11 cellular contexts compared by ENCODE assay signal in the genomic region with DNA sequence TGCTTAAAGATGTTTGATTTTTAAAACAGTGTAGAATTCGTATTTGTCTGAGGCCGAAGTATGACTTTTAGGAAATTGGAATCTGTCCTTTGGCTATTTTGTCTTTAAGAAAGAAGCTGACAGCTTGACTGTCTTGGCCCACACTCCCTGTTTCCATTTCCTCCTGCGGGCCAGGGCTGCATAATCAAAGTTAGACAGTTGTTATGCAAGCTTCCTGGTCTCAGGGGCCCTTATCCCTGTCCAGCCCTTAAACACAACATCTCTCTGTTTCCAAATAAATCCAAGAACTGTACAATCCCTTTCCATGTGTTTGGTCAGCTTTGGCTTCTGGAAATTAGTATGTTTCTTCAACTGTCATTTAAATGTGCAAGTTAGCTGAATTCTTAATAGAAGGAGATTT. TPM values are rescaled to one million over a fixed set of nuclear protein-coding genes. Genes with fewer than 3 reads are reported as not detected.
DNase-seq lines count a peak whose midpoint lies in the region; ATAC-seq and TF ChIP-seq lines count a peak whose summit lies in the region.
"Had no signal": no experiment of that assay in that cellular context is flagged by ENCODE, and none has a peak within 500 bp of the region (broad histone marks: within the 10 kb centered on the region; RNA-seq: fewer than 3 reads in every experiment).

No MANE protein-coding gene starts in this region.

- H3K36me3 ChIP-seq in GM23248 (ENCODE audit: low read depth) (no peaks in the 10 kb centered on the region), body of pancreas (replicated peaks in 1 of 2; ENCODE audit: insufficient read depth in 1 of 2, low read depth in 2 of 2) (no peaks in the 10 kb centered on the region), rectal smooth muscle tissue (ENCODE audit: control insufficient read depth, insufficient read depth, low read length) (no peaks in the 10 kb centered on the region)

- H2AFZ ChIP-seq in GM23248 = peak overlapping the region; percentile 49

- H3K9me2 ChIP-seq in GM23248 (ENCODE audit: insufficient read depth) = no peaks in the 10 kb centered on the region

- H3F3A ChIP-seq in GM23248 (ENCODE audit: insufficient read depth) = 0 out of 2 replicates have a peak, but pooled peaks cover 4% of the 10 kb centered on the region

- DNase-seq in GM23248 (peak; percentile 62), body of pancreas (peak in 3 of 4 donors; percentile 25 to 44 (median 26)), hippocampal formation (lab: John Stamatoyannopoulos, UW) (peak; percentile 8 to 27), NCI-H82 treated with DMSO at 0.1 percent for 48 hours (lab: John Stamatoyannopoulos, UW; ENCODE audit: unreplicated experiment) (no peak)
- no peak for DNase-seq in activated T-helper 2 cell treated with anti-CD3 and anti-CD28 coated beads, Interferon-gamma antibody, Interleukin-2, Interleukin-4, amounts not matched to agents 10 μg/mL and 5 μg/mL and 100 μg/mL, durations not matched to agents 14 hours and 24 hours and 36 hours (ENCODE audit: low spot score)
- DNase-seq in activated naive CD8-positive, alpha-beta T cell treated with anti-CD3 and anti-CD28 coated beads for 36 hours = no peak
- DNase-seq in stimulated activated effector memory CD8-positive, alpha-beta T cell treated with anti-CD3 and anti-CD28 coated beads, Interleukin-12 subunit alpha, Interleukin-12 subunit beta, amount 100 ng/mL, for 72 hours (ENCODE audit: low spot score in 2 of 2) = no peak
- DNase-seq: NCI-H2107, SHP77 treated with DMSO at 0.1 percent for 48 hours had no signal

- TF ChIP-seq POLR2A in body of pancreas (IDR thresholded peaks at IDR 0.05) = no peak

- intact Hi-C loops in body of pancreas (cut with DNase I) = no loop called here
- intact Hi-C loops in activated T-helper 2 cell treated with anti-CD3 and anti-CD28 coated beads, Interferon-gamma antibody, Interleukin-2, Interleukin-4, amounts not matched to agents 10 μg/mL and 5 μg/mL and 100 μg/mL, durations not matched to agents 14 hours and 24 hours and 36 hours (cut with micrococcal nuclease) = no loop called here

- TF ChIP-seq CTCF in body of pancreas (IDR thresholded peaks at IDR 0.05) = no peak

- H3K79me2 ChIP-seq in GM23248 (ENCODE audit: insufficient read depth) = no peaks in the 10 kb centered on the region

- WGBS in GM23248 (ENCODE audit: low coverage in 1 of 2, low lambda C conversion rate in 2 of 2, missing lambda C conversion rate in 2 of 2), 2 experiments = 5 to 8% methylated on average over 3 of the region's 3 CpGs
- WGBS in body of pancreas, 2 donors = 43 to 61% methylated on average over 3 of the region's 3 CpGs

- no peaks in the 10 kb centered on the region for H3K27me3 Mint-ChIP-seq in activated T-helper 2 cell treated with anti-CD3 and anti-CD28 coated beads, Interferon-gamma antibody, Interleukin-2, Interleukin-4, amounts not matched to agents 10 μg/mL and 5 μg/mL and 100 μg/mL, durations not matched to agents 14 hours and 24 hours and 36 hours (ENCODE audit: low read depth)
- H3K27me3 Mint-ChIP-seq in activated naive CD8-positive, alpha-beta T cell treated with anti-CD3 and anti-CD28 coated beads for 36 hours = peaks cover 2% of the 10 kb centered on the region

- no peaks in the 10 kb centered on the region for H3K9me3 ChIP-seq in GM23248 (ENCODE audit: low read depth)
- no peaks in the 10 kb centered on the region for H3K9me3 ChIP-seq in body of pancreas

- H3K9ac ChIP-seq in GM23248 (no peak overlapping the region), rectal smooth muscle tissue (ENCODE audit: low read length) (no peak overlapping the region)

- H3K27me3 ChIP-seq in GM23248 (replicated peaks; ENCODE audit: insufficient read depth) = no peaks in the 10 kb centered on the region
- H3K27me3 ChIP-seq in body of pancreas = no peaks in the 10 kb centered on the region
- no peaks in the 10 kb centered on the region for H3K27me3 ChIP-seq in rectal smooth muscle tissue (ENCODE audit: control insufficient read depth, insufficient read depth, low read length)

- H3K27ac ChIP-seq in GM23248 (no peak overlapping the region), body of pancreas (no peak overlapping the region), rectal smooth muscle tissue (ENCODE audit: low read depth, low read length) (peak overlapping the region; percentile 66)

- no peaks in the 10 kb centered on the region for H4K20me1 ChIP-seq in GM23248 (ENCODE audit: insufficient read depth)

- H3K9me3 Mint-ChIP-seq in activated T-helper 2 cell treated with anti-CD3 and anti-CD28 coated beads, Interferon-gamma antibody, Interleukin-2, Interleukin-4, amounts not matched to agents 10 μg/mL and 5 μg/mL and 100 μg/mL, durations not matched to agents 14 hours and 24 hours and 36 hours = peaks cover 10% of the 10 kb centered on the region
- H3K9me3 Mint-ChIP-seq in activated naive CD8-positive, alpha-beta T cell treated with anti-CD3 and anti-CD28 coated beads for 36 hours = peaks cover 7% of the 10 kb centered on the region
- no peaks in the 10 kb centered on the region for H3K9me3 Mint-ChIP-seq in stimulated activated effector memory CD8-positive, alpha-beta T cell treated with anti-CD3 and anti-CD28 coated beads, Interleukin-12 subunit alpha, Interleukin-12 subunit beta, amount 100 ng/mL, for 72 hours

- no peaks in the 10 kb centered on the region for H3K36me3 Mint-ChIP-seq in activated T-helper 2 cell treated with anti-CD3 and anti-CD28 coated beads, Interferon-gamma antibody, Interleukin-2, Interleukin-4, amounts not matched to agents 10 μg/mL and 5 μg/mL and 100 μg/mL, durations not matched to agents 14 hours and 24 hours and 36 hours (ENCODE audit: low read depth)
- peaks cover 10% of the 10 kb centered on the region for H3K36me3 Mint-ChIP-seq in activated naive CD8-positive, alpha-beta T cell treated with anti-CD3 and anti-CD28 coated beads for 36 hours
- no peaks in the 10 kb centered on the region for H3K36me3 Mint-ChIP-seq in stimulated activated effector memory CD8-positive, alpha-beta T cell treated with anti-CD3 and anti-CD28 coated beads, Interleukin-12 subunit alpha, Interleukin-12 subunit beta, amount 100 ng/mL, for 72 hours

- in situ Hi-C loops in GM23248 (cut with MboI) = no loop called here

- H3K4me3 Mint-ChIP-seq in activated T-helper 2 cell treated with anti-CD3 and anti-CD28 coated beads, Interferon-gamma antibody, Interleukin-2, Interleukin-4, amounts not matched to agents 10 μg/mL and 5 μg/mL and 100 μg/mL, durations not matched to agents 14 hours and 24 hours and 36 hours (ENCODE audit: low read depth) = no peak overlapping the region
- no peak overlapping the region for H3K4me3 Mint-ChIP-seq in activated naive CD8-positive, alpha-beta T cell treated with anti-CD3 and anti-CD28 coated beads for 36 hours
- no peak overlapping the region for H3K4me3 Mint-ChIP-seq in stimulated activated effector memory CD8-positive, alpha-beta T cell treated with anti-CD3 and anti-CD28 coated beads, Interleukin-12 subunit alpha, Interleukin-12 subunit beta, amount 100 ng/mL, for 72 hours

- no peak overlapping the region for H3K4me2 ChIP-seq in GM23248 (ENCODE audit: unreplicated experiment)

- peak; percentile 35 for ATAC-seq in body of pancreas
- no peak for ATAC-seq in stimulated activated effector memory CD8-positive, alpha-beta T cell treated with anti-CD3 and anti-CD28 coated beads, Interleukin-12 subunit alpha, Interleukin-12 subunit beta, amount 100 ng/mL, for 72 hours

- H3K4me3 ChIP-seq in GM23248 = no peak overlapping the region
- no peak overlapping the region for H3K4me3 ChIP-seq in body of pancreas
- H3K4me3 ChIP-seq in rectal smooth muscle tissue (ENCODE audit: low read length) = no peak overlapping the region

- no peak overlapping the region for H3K27ac Mint-ChIP-seq in activated T-helper 2 cell treated with anti-CD3 and anti-CD28 coated beads, Interferon-gamma antibody, Interleukin-2, Interleukin-4, amounts not matched to agents 10 μg/mL and 5 μg/mL and 100 μg/mL, durations not matched to agents 14 hours and 24 hours and 36 hours
- H3K27ac Mint-ChIP-seq in activated naive CD8-positive, alpha-beta T cell treated with anti-CD3 and anti-CD28 coated beads for 36 hours = no peak overlapping the region
- no peak overlapping the region for H3K27ac Mint-ChIP-seq in stimulated activated effector memory CD8-positive, alpha-beta T cell treated with anti-CD3 and anti-CD28 coated beads, Interleukin-12 subunit alpha, Interleukin-12 subunit beta, amount 100 ng/mL, for 72 hours

- H3K4me1 Mint-ChIP-seq in activated T-helper 2 cell treated with anti-CD3 and anti-CD28 coated beads, Interferon-gamma antibody, Interleukin-2, Interleukin-4, amounts not matched to agents 10 μg/mL and 5 μg/mL and 100 μg/mL, durations not matched to agents 14 hours and 24 hours and 36 hours (ENCODE audit: low read depth) = no peaks in the 10 kb centered on the region
- H3K4me1 Mint-ChIP-seq in activated naive CD8-positive, alpha-beta T cell treated with anti-CD3 and anti-CD28 coated beads for 36 hours = no peaks in the 10 kb centered on the region
- no peaks in the 10 kb centered on the region for H3K4me1 Mint-ChIP-seq in stimulated activated effector memory CD8-positive, alpha-beta T cell treated with anti-CD3 and anti-CD28 coated beads, Interleukin-12 subunit alpha, Interleukin-12 subunit beta, amount 100 ng/mL, for 72 hours

- peaks cover 16% of the 10 kb centered on the region for H3K4me1 ChIP-seq in GM23248 (ENCODE audit: insufficient read depth)
- H3K4me1 ChIP-seq in body of pancreas = no peaks in the 10 kb centered on the region
- peaks cover 15% of the 10 kb centered on the region for H3K4me1 ChIP-seq in rectal smooth muscle tissue (ENCODE audit: control insufficient read depth, insufficient read depth, low read length)

RNA-seq across cellular contexts. Expression of a gene that starts 54.6 kb away (rescaled TPM):
- 4.5 and 5.4 TPM in 2 replicates for total RNA-seq in GM23248 (2014; rRNA removed; shearing (Covaris generic))
- 2.4 and 2.8 TPM in 2 replicates for polyA plus RNA-seq in GM23248 (2016; fragmentation: Nextera tagmentation; extraction: Ambion mirVana)
- 1 to 10 TPM; 6.5 to 8.2 TPM for total RNA-seq in body of pancreas
- not detected in 2 replicates for total RNA-seq in activated T-helper 2 cell treated with anti-CD3 and anti-CD28 coated beads, Interferon-gamma antibody, Interleukin-2, Interleukin-4, amounts not matched to agents 10 μg/mL and 5 μg/mL and 100 μg/mL, durations not matched to agents 14 hours and 24 hours and 36 hours
- not detected for total RNA-seq in activated naive CD8-positive, alpha-beta T cell treated with anti-CD3 and anti-CD28 coated beads for 36 hours
- total RNA-seq: activated CD8-positive, alpha-beta memory T cell treated with anti-CD3 and anti-CD28 coated beads for 36 hours had no signal

Comparison
In these comparisons a context has a peak if more than half of its experiments do, and no peak if none do; other contexts are left out.
1. DNase-seq: peak in GM23248 (single experiment), body of pancreas (3 of 4) and hippocampal formation (2 of 2); none in activated T-helper 2 cell treated with anti-CD3 and anti-CD28 coated beads, Interferon-gamma antibody, Interleukin-2, Interleukin-4, amounts not matched to agents 10 μg/mL and 5 μg/mL and 100 μg/mL, durations not matched to agents 14 hours and 24 hours and 36 hours (single experiment), activated naive CD8-positive, alpha-beta T cell treated with anti-CD3 and anti-CD28 coated beads for 36 hours (single experiment), stimulated activated effector memory CD8-positive, alpha-beta T cell treated with anti-CD3 and anti-CD28 coated beads, Interleukin-12 subunit alpha, Interleukin-12 subunit beta, amount 100 ng/mL, for 72 hours (0 of 2) and NCI-H82 treated with DMSO at 0.1 percent for 48 hours (single experiment).